Comparison of ENCODE assay signal across 22 cellular contexts in the genomic region with DNA sequence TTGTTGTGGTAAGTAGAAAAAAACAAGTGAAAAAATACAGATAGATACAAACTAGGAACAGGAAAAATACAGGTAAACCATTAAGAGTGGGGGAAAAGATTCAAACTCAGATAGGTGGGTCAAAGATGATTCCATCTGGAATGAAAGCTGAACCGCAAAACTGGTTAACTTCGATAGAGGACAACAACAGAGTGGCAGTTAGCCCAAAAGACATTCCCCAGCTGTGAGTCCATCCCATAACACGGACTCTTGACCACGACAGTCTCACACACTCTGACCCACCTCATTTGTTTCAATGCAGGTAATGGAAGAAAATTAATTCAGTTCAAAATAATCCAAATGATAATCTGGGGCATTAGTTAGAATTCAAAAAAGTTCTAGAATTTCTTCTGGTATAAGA.
"Had no signal": no experiment of that assay in that cellular context is flagged by ENCODE, and none has a peak within 500 bp of the region (broad histone marks: within the 10 kb centered on the region; RNA-seq: fewer than 3 reads in every experiment).

No MANE protein-coding gene starts in this region.

- DNase-seq: cortex of kidney; dorsolateral prefrontal cortex; effector CD8-positive, alpha-beta T cell; gastrocnemius medialis; heart right ventricle; hypothalamus; kidney glomerular epithelial cell; naive thymus-derived CD4-positive, alpha-beta T cell; nephron progenitor cell; psoas muscle; retina; right lobe of liver; stimulated activated CD4-positive, alpha-beta T cell treated with anti-CD3 and anti-CD28 coated beads, Interleukin-15, amount 100 ng/mL, for 24 hours; stimulated activated CD4-positive, alpha-beta T cell treated with anti-CD3 and anti-CD28 coated beads, Interleukin-1b, Interleukin-23, amount 100 ng/mL, for 48 hours; stimulated activated CD4-positive, alpha-beta T cell treated with anti-CD3 and anti-CD28 coated beads, Interleukin-4, amount 100 ng/mL, for 24 hours; stimulated activated naive CD4-positive, alpha-beta T cell; stomach; trophoblast cell had no signal

- H3K4me3 ChIP-seq: dorsolateral prefrontal cortex, esophagus muscularis mucosa, gastrocnemius medialis, heart right ventricle, psoas muscle, right lobe of liver, spleen, stomach had no signal

- H3K4me1 ChIP-seq: psoas muscle, right lobe of liver had no signal

- H3K27ac ChIP-seq: dorsolateral prefrontal cortex, epithelial cell of prostate, esophagus muscularis mucosa, heart right ventricle, neutrophil, right lobe of liver, spleen, stomach had no signal

- H3K9me3 ChIP-seq: esophagus muscularis mucosa, gastrocnemius medialis, heart right ventricle, neutrophil, psoas muscle, right lobe of liver, spleen, stomach had no signal

- ATAC-seq: naive thymus-derived CD4-positive, alpha-beta T cell had no signal

- H3K27me3 ChIP-seq: dorsolateral prefrontal cortex, esophagus muscularis mucosa, gastrocnemius medialis, heart right ventricle, neutrophil, right lobe of liver, spleen, stomach had no signal
